37 cellular contexts compared by ENCODE assay signal in genomic region chr9:23423999-23424398, GRCh38.
A peak's percentile ranks its signal among the peaks of the same experiment; 100 is the strongest.
DNase-seq lines count a peak whose midpoint lies in the region; ATAC-seq, FAIRE-seq and TF ChIP-seq lines count a peak whose summit lies in the region.
"Had no signal": no experiment of that assay in that cellular context is flagged by ENCODE, and none has a peak within 500 bp of the region (broad histone marks: within the 10 kb centered on the region; RNA-seq: fewer than 3 reads in every experiment).

No MANE protein-coding gene starts in this region.

- TF ChIP-seq RAD21 in liver (IDR thresholded peaks at IDR 0.05) (no peak), HepG2 (CRISPR knock-in tag; IDR thresholded peaks at IDR 0.05) (no peak)

- no peak overlapping the region for H3K4me2 ChIP-seq in HepG2 (ENCODE audit: low read depth, low read length)
- no peak overlapping the region for H3K4me2 ChIP-seq in GM23338
- H3K4me2 ChIP-seq: A549; BLaER1; BLaER1 treated with 17β-estradiol and CSF1 and Interleukin-3, amounts not matched to agents 10 nM and 100 nM had no signal

- H3K4me1 ChIP-seq in liver (ENCODE audit: control insufficient read depth in 4 of 4, insufficient read depth in 4 of 4, low read length in 3 of 4) = peaks cover 0 to 9% (median 4%) of the 10 kb centered on the region in 4 donors
- H3K4me1 ChIP-seq in HepG2 (ENCODE audit: insufficient read depth, low read length) = no peaks in the 10 kb centered on the region
- no peaks in the 10 kb centered on the region for H3K4me1 ChIP-seq in GM23338 (ENCODE audit: insufficient read depth)
- H3K4me1 ChIP-seq in right lobe of liver = peaks cover 0 to 14% (median 0%) of the 10 kb centered on the region in 4 donors
- H3K4me1 ChIP-seq in psoas muscle = no peaks in the 10 kb centered on the region
- H3K4me1 ChIP-seq: A549; BE2C; BLaER1; BLaER1 treated with 17β-estradiol and CSF1 and Interleukin-3, amounts not matched to agents 10 nM and 100 nM; Caco-2 had no signal

- TF ChIP-seq POLR2A in HepG2 (IDR thresholded peaks at IDR 0.05; ENCODE audit: insufficient read depth in 1 of 2, low read depth in 2 of 2, low read length in 2 of 2) (no peak), right lobe of liver (IDR thresholded peaks at IDR 0.05) (no peak)

- TF ChIP-seq EP300 in HepG2 (IDR thresholded peaks at IDR 0.05; ENCODE audit: low read depth in 2 of 2, low read length in 2 of 2) (no peak), HepG2 (CRISPR knock-in tag; IDR thresholded peaks at IDR 0.05; ENCODE audit: borderline replicate concordance) (no peak)

- H3K36me3 ChIP-seq in liver (ENCODE audit: control insufficient read depth in 4 of 4, insufficient read depth in 3 of 4, low read depth in 1 of 4, low read length in 3 of 4) = no peaks in the 10 kb centered on the region
- no peaks in the 10 kb centered on the region for H3K36me3 ChIP-seq in HepG2 (replicated peaks in 1 of 2; ENCODE audit: control insufficient read depth in 1 of 2, insufficient read depth in 2 of 2, low read length in 2 of 2)
- no peaks in the 10 kb centered on the region for H3K36me3 ChIP-seq in GM23338 (ENCODE audit: insufficient read depth)
- H3K36me3 ChIP-seq in right lobe of liver = no peaks in the 10 kb centered on the region
- H3K36me3 ChIP-seq in psoas muscle (ENCODE audit: insufficient read depth in 1 of 2, low read depth in 1 of 2) = no peaks in the 10 kb centered on the region
- H3K36me3 ChIP-seq: BE2C; BLaER1; BLaER1 treated with 17β-estradiol and CSF1 and Interleukin-3, amounts not matched to agents 10 nM and 100 nM had no signal

- no peaks in the 10 kb centered on the region for H3K27me3 Mint-ChIP-seq in GM23338 (ENCODE audit: insufficient read depth, low read depth, poor library complexity)
- H3K27me3 Mint-ChIP-seq: B cell; CD4-positive, alpha-beta memory T cell; CD4-positive, alpha-beta T cell; CD4-positive, CD25-positive, alpha-beta regulatory T cell; CD8-positive, alpha-beta memory T cell had no signal

- TF ChIP-seq CTCF in liver (IDR thresholded peaks at IDR 0.05; ENCODE audit: low read depth, low read length, missing input control) (no peak), HepG2 (CRISPR knock-in tag; IDR thresholded peaks at IDR 0.05) (no peak), GM23338 (conservative IDR thresholded peaks at IDR 0.05; ENCODE audit: low read depth in 2 of 2) (no peak), right lobe of liver (IDR thresholded peaks at IDR 0.05) (no peak), psoas muscle (IDR thresholded peaks at IDR 0.05) (no peak)

- no TSS peak for BruUV-seq in HepG2 (replicated peaks; lab: Mats Ljungman, UMichigan)

- H3K9me2 ChIP-seq in GM23338 (ENCODE audit: insufficient read depth) = no peaks in the 10 kb centered on the region

- no peaks in the 10 kb centered on the region for H3K36me3 Mint-ChIP-seq in GM23338 (ENCODE audit: low read depth)
- H3K36me3 Mint-ChIP-seq: CD14-positive monocyte; CD4-positive, alpha-beta memory T cell; CD4-positive, CD25-positive, alpha-beta regulatory T cell; CD8-positive, alpha-beta memory T cell; CD8-positive, alpha-beta T cell had no signal

- no peak overlapping the region for H3K27ac Mint-ChIP-seq in GM23338
- H3K27ac Mint-ChIP-seq: B cell; CD14-positive monocyte; CD4-positive, alpha-beta memory T cell; CD4-positive, alpha-beta T cell; CD4-positive, CD25-positive, alpha-beta regulatory T cell; CD8-positive, alpha-beta memory T cell; CD8-positive, alpha-beta T cell had no signal

- DNase-seq in HepG2 (ENCODE audit: low spot score) (no peak), GM23338 (ENCODE audit: low spot score) (no peak), left lobe of liver (ENCODE audit: low spot score) (no peak), right lobe of liver (no peak), psoas muscle (no peak), foreskin melanocyte (no peak), AG20443 (ENCODE audit: low spot score) (no peak)
- DNase-seq: 8988T; ACHN; AML-193; BE2C; C1 segment of cervical spinal cord; Caco-2; Calu3; CD4-positive, alpha-beta memory T cell; CD4-positive, alpha-beta T cell; CD4-positive, CD25-positive, alpha-beta regulatory T cell; CD8-positive, alpha-beta memory T cell; CD8-positive, alpha-beta T cell; COR-L47; DMS 273 treated with DMSO at 0.1 percent for 48 hours; DMS153; DMS53; DMS79; DMS79 treated with DMSO at 0.1 percent for 48 hours; DND-41; EL had no signal

- no peaks in the 10 kb centered on the region for H3K9me3 Mint-ChIP-seq in GM23338

- no peak overlapping the region for H2AFZ ChIP-seq in HepG2 (ENCODE audit: low read length)
- peak overlapping the region; percentile 30; the same call in 1 of the 2 replicates for H2AFZ ChIP-seq in GM23338

- no peaks in the 10 kb centered on the region for H3K4me1 Mint-ChIP-seq in GM23338
- H3K4me1 Mint-ChIP-seq: B cell; CD14-positive monocyte; CD4-positive, CD25-positive, alpha-beta regulatory T cell; CD8-positive, alpha-beta memory T cell had no signal

- POLR2A ChIA-PET in HepG2 (lab: Yijun Ruan, JAX) = no interaction called here

- FAIRE-seq in HepG2 (lab: Jason Lieb, UNC) = no peak
- FAIRE-seq: A204.1, A549, D721Med had no signal

- intact Hi-C loops in HepG2 (cut with micrococcal nuclease; ENCODE audit: unreplicated experiment) = no loop called here
- intact Hi-C loops in right lobe of liver (cut with DNase I) = no loop called here
- intact Hi-C loops in psoas muscle (cut with DNase I) = no loop called here

- CTCF ChIA-PET in HepG2 (lab: Yijun Ruan, JAX; ENCODE audit: low intra/inter-chr PET ratio, low total read pairs) = no interaction called here

- WGBS in liver = 87% methylated on average over 6 of the region's 6 CpGs
- 57% methylated on average over 6 of the region's 6 CpGs for WGBS in HepG2 (ENCODE audit: low lambda C conversion rate)
- WGBS in right lobe of liver (ENCODE audit: insufficient coverage, low coverage, low lambda C conversion rate, missing lambda C conversion rate) = 65% methylated on average over 6 of the region's 6 CpGs
- 92 to 96% (median 93%) methylated on average over 6 of the region's 6 CpGs for WGBS in psoas muscle, 3 donors

- ATAC-seq in HepG2 (no peak), GM23338 (no peak), left lobe of liver (peak; percentile 84), right lobe of liver (peak; percentile 51 to 81 (median 69)), psoas muscle (no peak)
- ATAC-seq: A549; CD8-positive, alpha-beta T cell had no signal

- no peaks in the 10 kb centered on the region for H3K27me3 ChIP-seq in liver (ENCODE audit: control insufficient read depth in 4 of 4, insufficient read depth in 4 of 4, low read length in 3 of 4)
- H3K27me3 ChIP-seq in HepG2 (ENCODE audit: control insufficient read depth in 1 of 2, insufficient read depth in 2 of 2, low read length in 2 of 2) = no peaks in the 10 kb centered on the region
- H3K27me3 ChIP-seq in GM23338 (ENCODE audit: insufficient read depth) = no peaks in the 10 kb centered on the region
- H3K27me3 ChIP-seq in right lobe of liver = no peaks in the 10 kb centered on the region
- H3K27me3 ChIP-seq in psoas muscle (ENCODE audit: insufficient read depth in 3 of 3, low read length in 2 of 3) = no peaks in the 10 kb centered on the region
- H3K27me3 ChIP-seq: BE2C; BLaER1; BLaER1 treated with 17β-estradiol and CSF1 and Interleukin-3, amounts not matched to agents 10 nM and 100 nM had no signal

- H3K27ac ChIP-seq in liver (ENCODE audit: low read depth in 1 of 2, low read length in 2 of 2) (no peak overlapping the region), HepG2 (ENCODE audit: extremely low read length, insufficient read depth, low read length) (no peak overlapping the region), GM23338 (ENCODE audit: low read depth) (no peak overlapping the region), right lobe of liver (no peak overlapping the region), psoas muscle (no peak overlapping the region)
- H3K27ac ChIP-seq: 22Rv1; A549; BLaER1; BLaER1 treated with 17β-estradiol and CSF1 and Interleukin-3, amounts not matched to agents 10 nM and 100 nM; C4-2B had no signal

- H3K4me3 Mint-ChIP-seq in GM23338 = no peak overlapping the region
- H3K4me3 Mint-ChIP-seq: B cell; CD14-positive monocyte; CD4-positive, alpha-beta memory T cell; CD4-positive, alpha-beta T cell; CD4-positive, CD25-positive, alpha-beta regulatory T cell; CD8-positive, alpha-beta memory T cell; CD8-positive, alpha-beta T cell had no signal

- no peaks in the 10 kb centered on the region for H3K79me2 ChIP-seq in HepG2 (ENCODE audit: insufficient read depth, low read length)
- no peaks in the 10 kb centered on the region for H3K79me2 ChIP-seq in GM23338 (replicated peaks; ENCODE audit: insufficient read depth)

- no peak overlapping the region for H3K4me3 ChIP-seq in liver (ENCODE audit: low read depth in 1 of 3, low read length in 3 of 3)
- no peak overlapping the region for H3K4me3 ChIP-seq in HepG2 (replicated peaks in 1 of 3; ENCODE audit: insufficient read depth in 1 of 3, low read depth in 2 of 3, low read length in 3 of 3)
- H3K4me3 ChIP-seq in GM23338 = no peak overlapping the region
- H3K4me3 ChIP-seq in right lobe of liver = no peak overlapping the region
- no peak overlapping the region for H3K4me3 ChIP-seq in psoas muscle
- H3K4me3 ChIP-seq: A549; BLaER1; BLaER1 treated with 17β-estradiol and CSF1 and Interleukin-3, amounts not matched to agents 10 nM and 100 nM had no signal

- in situ Hi-C loops in HepG2 (cut with HindIII; ENCODE audit: extremely low pct_ligation_motif_present, low pct_unique_long_range_greater_than_20kb) = no loop called here

- H3K9me3 ChIP-seq in liver (ENCODE audit: control insufficient read depth in 4 of 4, low read length in 3 of 4) (no peaks in the 10 kb centered on the region), HepG2 (ENCODE audit: low read length) (0 out of 2 replicates have a peak, but pooled peaks cover 4% of the 10 kb centered on the region), right lobe of liver (no peaks in the 10 kb centered on the region), psoas muscle (no peaks in the 10 kb centered on the region)
- H3K9me3 ChIP-seq: A549; BE2C; BLaER1; BLaER1 treated with 17β-estradiol and CSF1 and Interleukin-3, amounts not matched to agents 10 nM and 100 nM; Caco-2 had no signal

- H3F3A ChIP-seq in GM23338 (replicated peaks; ENCODE audit: low read depth) = no peaks in the 10 kb centered on the region

- no peak overlapping the region for H3K9ac ChIP-seq in liver (ENCODE audit: low read depth in 1 of 2, low read length in 2 of 2)
- no peak overlapping the region for H3K9ac ChIP-seq in HepG2 (ENCODE audit: insufficient read depth, low read depth, low read length)
- H3K9ac ChIP-seq: BLaER1; BLaER1 treated with 17β-estradiol and CSF1 and Interleukin-3, amounts not matched to agents 10 nM and 100 nM had no signal

- H4K20me1 ChIP-seq in HepG2 (ENCODE audit: insufficient read depth, low read length) = no peaks in the 10 kb centered on the region
- H4K20me1 ChIP-seq in GM23338 (replicated peaks; ENCODE audit: insufficient read depth) = no peaks in the 10 kb centered on the region
- H4K20me1 ChIP-seq: BLaER1; BLaER1 treated with 17β-estradiol and CSF1 and Interleukin-3, amounts not matched to agents 10 nM and 100 nM had no signal

TF ChIP-seq in liver, 16 proteins besides CTCF, POLR2A, EP300 and RAD21 (continues in another document):
- TF ChIP-seq JUND (IDR thresholded peaks at IDR 0.05) = no peak
- no peak for TF ChIP-seq EGR1 (IDR thresholded peaks at IDR 0.05; ENCODE audit: low read depth in 2 of 2)

TF ChIP-seq in HepG2, 621 proteins besides CTCF, POLR2A, EP300 and RAD21 (continues in another document):
- no peak for TF ChIP-seq ATF1 (CRISPR knock-in tag; IDR thresholded peaks at IDR 0.05)

Comparison
In these comparisons a context has a peak if more than half of its experiments do, and no peak if none do; other contexts are left out.
1. ATAC-seq: peak in left lobe of liver (single experiment) and right lobe of liver (4 of 4); none in HepG2 (single experiment), GM23338 (single experiment) and psoas muscle (0 of 4).